8 cellular contexts compared by ENCODE assay signal in genomic region chr10:22230331-22230833, GRCh38. TPM values are rescaled to one million over a fixed set of nuclear protein-coding genes. Genes with fewer than 3 reads are reported as not detected.
A peak's percentile ranks its signal among the peaks of the same experiment; 100 is the strongest.
DNase-seq lines count a peak whose midpoint lies in the region; ATAC-seq and TF ChIP-seq lines count a peak whose summit lies in the region.

No MANE protein-coding gene starts in this region.

- H3K36me3 ChIP-seq in ectodermal cell (ENCODE audit: control insufficient read depth, insufficient read depth, low read length): no peaks in the 10 kb centered on the region
- no peaks in the 10 kb centered on the region for H3K36me3 ChIP-seq in uterus

- whole genome bisulfite sequencing in ectodermal cell, 2 experiments: 0 to 2% methylated on average over 16 of the region's 16 CpGs

- H3K9me3 Mint-ChIP-seq in T-helper 1 cell treated with Interleukin-12 subunit alpha and Interleukin-12 subunit beta and Interleukin-4 antibody, amounts not matched to agents 30 μg/mL and 1 μg/mL, for 36 hours: no peaks in the 10 kb centered on the region

- TF ChIP-seq POLR2A in uterus (IDR thresholded peaks at IDR 0.05): peak in 1 of 2 donors; percentile 17

- peaks cover 3% of the 10 kb centered on the region for H3K36me3 Mint-ChIP-seq in T-helper 1 cell treated with Interleukin-12 subunit alpha and Interleukin-12 subunit beta and Interleukin-4 antibody, amounts not matched to agents 30 μg/mL and 1 μg/mL, for 36 hours (ENCODE audit: low read depth)

- intact Hi-C loops in Right ventricle myocardium superior (cut with DNase I) (no loop called here), cardiac septum (cut with DNase I) (no loop called here), uterus (cut with DNase I; ENCODE audit: low total_unique reads) (no loop called here)

- no peak for DNase-seq in Right ventricle myocardium superior
- no peak for DNase-seq in cardiac septum (ENCODE audit: low spot score)
- DNase-seq in NCI-H1105 (lab: John Stamatoyannopoulos, UW): peak; percentile 77
- no peak for DNase-seq in uterus

- peak overlapping the region; percentile 74 for H3K4me3 ChIP-seq in ectodermal cell (ENCODE audit: insufficient read depth, low read depth, low read length)
- peak overlapping the region; percentile 74 for H3K4me3 ChIP-seq in mononuclear cell (ENCODE audit: low read length)
- peak overlapping the region; percentile 51 to 71 for H3K4me3 ChIP-seq in uterus

- TF ChIP-seq CTCF in uterus (IDR thresholded peaks at IDR 0.05): no peak

- no peaks in the 10 kb centered on the region for H3K4me1 ChIP-seq in ectodermal cell (ENCODE audit: control insufficient read depth, insufficient read depth, low read length)
- H3K4me1 ChIP-seq in mononuclear cell (ENCODE audit: insufficient read depth, low read length): no peaks in the 10 kb centered on the region
- H3K4me1 ChIP-seq in uterus: no peaks in the 10 kb centered on the region

- peak; percentile 5 for ATAC-seq in Right ventricle myocardium superior (ENCODE audit: poor library complexity)
- no peak for ATAC-seq in GM21723 (IDR thresholded peaks at IDR 0.05; ENCODE audit: unreplicated experiment)

- H3K27ac ChIP-seq in ectodermal cell (ENCODE audit: insufficient read depth, low read depth, low read length, poor library complexity, severe bottlenecking) (no peak overlapping the region), uterus (peak overlapping the region; percentile 96 to 98)

- H3K4me3 Mint-ChIP-seq in T-helper 1 cell treated with Interleukin-12 subunit alpha and Interleukin-12 subunit beta and Interleukin-4 antibody, amounts not matched to agents 30 μg/mL and 1 μg/mL, for 36 hours: peak overlapping the region; percentile 91

- H3K4me1 Mint-ChIP-seq in T-helper 1 cell treated with Interleukin-12 subunit alpha and Interleukin-12 subunit beta and Interleukin-4 antibody, amounts not matched to agents 30 μg/mL and 1 μg/mL, for 36 hours (ENCODE audit: low read depth): peaks cover 25% of the 10 kb centered on the region

- H3K27ac Mint-ChIP-seq in T-helper 1 cell treated with Interleukin-12 subunit alpha and Interleukin-12 subunit beta and Interleukin-4 antibody, amounts not matched to agents 30 μg/mL and 1 μg/mL, for 36 hours: peak overlapping the region; percentile 95

- H3K27me3 ChIP-seq in ectodermal cell (ENCODE audit: control insufficient read depth, insufficient read depth, low read length, poor library complexity, severe bottlenecking): no peaks in the 10 kb centered on the region
- H3K27me3 ChIP-seq in mononuclear cell (ENCODE audit: insufficient read depth, low read length): peaks cover 3% of the 10 kb centered on the region
- H3K27me3 ChIP-seq in uterus: peaks cover 0 to under 1% of the 10 kb centered on the region in 2 donors

- peaks cover 22% of the 10 kb centered on the region for H3K27me3 Mint-ChIP-seq in T-helper 1 cell treated with Interleukin-12 subunit alpha and Interleukin-12 subunit beta and Interleukin-4 antibody, amounts not matched to agents 30 μg/mL and 1 μg/mL, for 36 hours (ENCODE audit: low read depth)

- H3K9me3 ChIP-seq in ectodermal cell (ENCODE audit: control insufficient read depth, low read length): no peaks in the 10 kb centered on the region
- no peaks in the 10 kb centered on the region for H3K9me3 ChIP-seq in mononuclear cell (ENCODE audit: low read depth, low read length)
- no peaks in the 10 kb centered on the region for H3K9me3 ChIP-seq in uterus

RNA-seq across cellular contexts. Expression of gene EBLN1, which starts 12.6 kb away (rescaled TPM):
- total RNA-seq in Right ventricle myocardium superior (not detected), cardiac septum (not detected), mononuclear cell (not detected), uterus (under 1 TPM in 1 of 4 donors, not detected in 3; 0.21 TPM)
- not detected for polyA plus RNA-seq in ectodermal cell (2013, experiment 1 of 4)
- not detected for polyA plus RNA-seq in ectodermal cell (2013, experiment 2 of 4)
- polyA plus RNA-seq in ectodermal cell (2013, experiment 3 of 4): not detected
- polyA plus RNA-seq in ectodermal cell (2013, experiment 4 of 4): not detected
